In genomic region chr12:61490732-61491498, GRCh38 we compare ENCODE assay signal across 12 cellular contexts.
"Had no signal": no experiment of that assay in that cellular context is flagged by ENCODE, and none has a peak within 500 bp of the region (broad histone marks: within the 10 kb centered on the region; RNA-seq: fewer than 3 reads in every experiment).

No MANE protein-coding gene starts in this region.

- H3K36me3 Mint-ChIP-seq: mesothelial cell of epicardium had no signal

- H3K27ac Mint-ChIP-seq: activated T-helper 2 cell treated with anti-CD3 and anti-CD28 coated beads, Interferon-gamma antibody, Interleukin-2, Interleukin-4, amounts not matched to agents 10 μg/mL and 5 μg/mL and 100 μg/mL, durations not matched to agents 14 hours and 24 hours and 36 hours; mesothelial cell of epicardium; T-helper 17 cell had no signal

- DNase-seq: activated CD4-positive, alpha-beta T cell treated with anti-CD3 and anti-CD28 coated beads, Interleukin-2, amount 50 U/mL, for 1 hour; activated naive CD4-positive, alpha-beta T cell treated with anti-CD3 and anti-CD28 coated beads, Interleukin-2, amount 50 U/mL, for 16 hours; adrenal gland; gastrocnemius medialis; small intestine; T-helper 17 cell; tibial artery had no signal

- H3K9me3 Mint-ChIP-seq: activated T-helper 2 cell treated with anti-CD3 and anti-CD28 coated beads, Interferon-gamma antibody, Interleukin-2, Interleukin-4, amounts not matched to agents 10 μg/mL and 5 μg/mL and 100 μg/mL, durations not matched to agents 14 hours and 24 hours and 36 hours had no signal

- H3K4me3 ChIP-seq: adrenal gland, cardiac muscle cell, gastrocnemius medialis, right atrium auricular region, tibial artery, vagina had no signal

- H3K27me3 Mint-ChIP-seq: T-helper 17 cell had no signal

- ATAC-seq: gastrocnemius medialis, T-helper 17 cell had no signal

- H3K4me1 Mint-ChIP-seq: mesothelial cell of epicardium, T-helper 17 cell had no signal

- H3K4me3 Mint-ChIP-seq: mesothelial cell of epicardium, T-helper 17 cell had no signal
